ENCODE assay signal across 9 cellular contexts in genomic region chr7:2710901-2711551, GRCh38. TPM values are rescaled to one million over a fixed set of nuclear protein-coding genes. Genes with fewer than 3 reads are reported as not detected.
A peak's percentile ranks its signal among the peaks of the same experiment; 100 is the strongest.
DNase-seq lines count a peak whose midpoint lies in the region; ATAC-seq, FAIRE-seq and TF ChIP-seq lines count a peak whose summit lies in the region.
"Had no signal": no experiment of that assay in that cellular context is flagged by ENCODE, and none has a peak within 500 bp of the region (broad histone marks: within the 10 kb centered on the region; RNA-seq: fewer than 3 reads in every experiment).

No MANE protein-coding gene starts in this region.

- no peak for FAIRE-seq in D721Med (lab: Jason Lieb, UNC)
- FAIRE-seq: TTC549 had no signal

- CTCF ChIA-PET in WTC11 (lab: Charles Lee) = interaction anchor here (0.7 to 8.9 kb wide), 24 partner anchors 8 to 260 kb away, joined by 3 to 102 read pairs (median 8); partner anchors contain the start of gene AMZ1

- H3K4me1 Mint-ChIP-seq in WTC11 = peaks cover 8% of the 10 kb centered on the region

- ATAC-seq in HG03175 (IDR thresholded peaks at IDR 0.05; ENCODE audit: unreplicated experiment) (peak; percentile 29), WTC11 (no peak)
- ATAC-seq in stimulated activated naive CD8-positive, alpha-beta T cell treated with anti-CD3 and anti-CD28 coated beads, Interleukin-15, Interleukin-2, amounts not matched to agents 100 U/mL and 50 U/mL, for 24 hours = peak; percentile 24

- no peaks in the 10 kb centered on the region for H3K9me3 Mint-ChIP-seq in WTC11

- peaks cover 21% of the 10 kb centered on the region for H3K36me3 Mint-ChIP-seq in WTC11

- TF ChIP-seq CTCF in WTC11 (IDR thresholded peaks at IDR 0.05) = no peak
- TF ChIP-seq CTCF in D721Med (IDR thresholded peaks at IDR 0.05; ENCODE audit: insufficient read depth, missing control alignments) = no peak

- peak overlapping the region; percentile 74; the same call in 1 of the 2 replicates for H3K27ac Mint-ChIP-seq in WTC11

- DNase-seq in activated gamma-delta T cell treated with Interleukin-2 at 50 U/mL for 16 hours = peak; percentile 42
- no peak for DNase-seq in activated gamma-delta T cell (lab: John Stamatoyannopoulos, UW)
- DNase-seq in WTC11 (ENCODE audit: low spot score) = no peak
- DNase-seq in stimulated activated naive CD8-positive, alpha-beta T cell treated with anti-CD3 and anti-CD28 coated beads, Interleukin-15, Interleukin-2, amounts not matched to agents 100 U/mL and 50 U/mL, for 24 hours = no peak
- DNase-seq in D721Med (ENCODE audit: insufficient read length, low spot score) = no peak
- DNase-seq in COLO668 (lab: John Stamatoyannopoulos, UW; ENCODE audit: unreplicated experiment) = no peak
- DNase-seq in NCI-H524 treated with DMSO at 0.1 percent for 48 hours (lab: John Stamatoyannopoulos, UW) = no peak

- H3K27me3 Mint-ChIP-seq in WTC11 (ENCODE audit: low read depth) = no peaks in the 10 kb centered on the region

- H3K4me3 Mint-ChIP-seq in WTC11 = no peak overlapping the region

- POLR2A ChIA-PET in WTC11 (lab: Charles Lee) = interaction anchor here (1.6 kb wide), 1 partner anchor 8 kb away, joined by 4 read pairs; no protein-coding TSS in a partner anchor

TF ChIP-seq in WTC11, 78 proteins besides CTCF, POLR2A, EP300 and RAD21:
- TF ChIP-seq FOXK1 (CRISPR knock-in tag; IDR thresholded peaks at IDR 0.05) (no peak), USF2 (CRISPR knock-in tag; IDR thresholded peaks at IDR 0.05) (no peak), RELA (CRISPR knock-in tag; IDR thresholded peaks at IDR 0.05; ENCODE audit: borderline replicate concordance) (no peak), NFATC4 (CRISPR knock-in tag; IDR thresholded peaks at IDR 0.05) (no peak), ZNF138 (CRISPR knock-in tag; conservative IDR thresholded peaks at IDR 0.05) (0 out of 2 replicates have a peak, but pooled peaks have one; percentile 45), ZNF219 (CRISPR knock-in tag; IDR thresholded peaks at IDR 0.05; ENCODE audit: borderline replicate concordance) (no peak), ARID4B (CRISPR knock-in tag; IDR thresholded peaks at IDR 0.05; ENCODE audit: borderline replicate concordance) (no peak), ZMAT4 (CRISPR knock-in tag; IDR thresholded peaks at IDR 0.05) (no peak)
TF ChIP-seq in WTC11: peak in this region for 1.

RNA-seq across cellular contexts. Expression of gene AMZ1, which starts 23.0 kb away (rescaled TPM):
- 0.85 to 1.4 TPM (median 1.4 TPM) in 3 replicates for total RNA-seq in WTC11 (2021)
